ENCODE assay signal across 15 cellular contexts in the genomic region with DNA sequence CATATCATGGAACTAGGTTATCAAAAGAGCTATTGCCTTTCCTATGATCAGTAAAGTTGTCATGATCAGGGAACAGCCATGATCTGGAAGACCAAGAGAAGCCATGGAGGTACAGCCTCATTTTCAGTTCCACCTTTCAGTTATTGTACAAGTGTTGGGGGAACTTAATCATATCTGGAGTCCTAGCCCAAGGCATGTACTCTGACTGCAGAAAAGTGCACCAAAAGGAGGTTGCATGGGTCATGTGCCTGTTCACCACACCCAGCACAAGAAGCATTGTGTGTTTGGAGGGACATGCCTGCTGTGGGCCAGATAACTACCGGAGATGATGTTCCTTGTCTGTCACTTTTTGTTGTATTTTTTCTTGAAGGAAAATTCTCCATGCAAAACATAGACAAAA.
DNase-seq lines count a peak whose midpoint lies in the region; ATAC-seq and TF ChIP-seq lines count a peak whose summit lies in the region.
"Had no signal": no experiment of that assay in that cellular context is flagged by ENCODE, and none has a peak within 500 bp of the region (broad histone marks: within the 10 kb centered on the region; RNA-seq: fewer than 3 reads in every experiment).

No MANE protein-coding gene starts in this region.

- no peaks in the 10 kb centered on the region for H3K36me3 ChIP-seq in neural progenitor cell
- no peaks in the 10 kb centered on the region for H3K36me3 ChIP-seq in ascending aorta
- H3K36me3 ChIP-seq: SJCRH30 had no signal

- no peak overlapping the region for H3K4me3 Mint-ChIP-seq in neural progenitor cell
- H3K4me3 Mint-ChIP-seq: activated naive CD4-positive, alpha-beta T cell treated with anti-CD3 and anti-CD28 coated beads for 36 hours; CD4-positive, alpha-beta T cell had no signal

- no peaks in the 10 kb centered on the region for H3K4me1 Mint-ChIP-seq in neural progenitor cell

- H2AFZ ChIP-seq in neural progenitor cell (replicated peaks) = no peak overlapping the region

- TF ChIP-seq CTCF in GM10248 (IDR thresholded peaks at IDR 0.05; ENCODE audit: control extremely low read depth, extremely low read depth, low read depth, missing control alignments) (no peak), neural progenitor cell (IDR thresholded peaks at IDR 0.05) (no peak), ascending aorta (IDR thresholded peaks at IDR 0.05) (no peak)

- CTCF ChIA-PET in GM10248 (lab: Yijun Ruan, JAX) = interaction anchor here (0.8 to 2.8 kb wide), 4 partner anchors 10 to 55 kb away, joined by 3 to 10 read pairs (median 4); no protein-coding TSS in a partner anchor

- H3K4me1 ChIP-seq in neural progenitor cell (no peaks in the 10 kb centered on the region), ascending aorta (no peaks in the 10 kb centered on the region)
- H3K4me1 ChIP-seq: SJCRH30 had no signal

- intact Hi-C loops in ascending aorta (cut with DNase I) = no loop called here

- H3K27me3 Mint-ChIP-seq in neural progenitor cell (ENCODE audit: insufficient read depth, low read depth) = peaks cover 2% of the 10 kb centered on the region
- H3K27me3 Mint-ChIP-seq: CD4-positive, alpha-beta T cell had no signal

- H3K27ac ChIP-seq in neural progenitor cell (no peak overlapping the region), ascending aorta (no peak overlapping the region)
- H3K27ac ChIP-seq: SJCRH30 had no signal

- H3K27me3 ChIP-seq in neural progenitor cell = no peaks in the 10 kb centered on the region
- no peaks in the 10 kb centered on the region for H3K27me3 ChIP-seq in ascending aorta
- H3K27me3 ChIP-seq: SJCRH30 had no signal

- no peaks in the 10 kb centered on the region for H4K20me1 ChIP-seq in neural progenitor cell (ENCODE audit: low read depth)

- ATAC-seq in GM19438 (IDR thresholded peaks at IDR 0.05; ENCODE audit: low read depth, unreplicated experiment) (peak; percentile 71), HG02678 (IDR thresholded peaks at IDR 0.05; ENCODE audit: unreplicated experiment) (peak; percentile 42), HG03520 (IDR thresholded peaks at IDR 0.05; ENCODE audit: unreplicated experiment) (peak; percentile 41)

- H3K9me3 ChIP-seq in neural progenitor cell (ENCODE audit: low read depth) (no peaks in the 10 kb centered on the region), ascending aorta (no peaks in the 10 kb centered on the region)
- H3K9me3 ChIP-seq: SJCRH30 had no signal

- H3K9ac ChIP-seq in neural progenitor cell = no peak overlapping the region

- POLR2A ChIA-PET in GM10248 (lab: Yijun Ruan, JAX) = no interaction called here

- no peak overlapping the region for H3K27ac Mint-ChIP-seq in neural progenitor cell
- H3K27ac Mint-ChIP-seq: activated naive CD4-positive, alpha-beta T cell treated with anti-CD3 and anti-CD28 coated beads for 36 hours; CD4-positive, alpha-beta T cell had no signal

- no peaks in the 10 kb centered on the region for H3K9me3 Mint-ChIP-seq in neural progenitor cell
- H3K9me3 Mint-ChIP-seq: activated naive CD4-positive, alpha-beta T cell treated with anti-CD3 and anti-CD28 coated beads for 36 hours; CD4-positive, alpha-beta T cell had no signal

- no peak overlapping the region for H3K4me3 ChIP-seq in neural progenitor cell
- no peak overlapping the region for H3K4me3 ChIP-seq in ascending aorta
- H3K4me3 ChIP-seq: SJCRH30 had no signal

- H3K36me3 Mint-ChIP-seq in neural progenitor cell = no peaks in the 10 kb centered on the region

- H3K79me2 ChIP-seq in neural progenitor cell (ENCODE audit: low read depth) = no peaks in the 10 kb centered on the region

- DNase-seq in GM10248 (ENCODE audit: extremely low spot score) (peak; percentile 22), neural progenitor cell (ENCODE audit: low spot score) (no peak), ascending aorta (ENCODE audit: low spot score in 2 of 2) (no peak), hepatic stellate cell (ENCODE audit: low spot score) (no peak)
- DNase-seq in activated naive CD4-positive, alpha-beta T cell treated with Interleukin-2 at 50 U/mL for 16 hours = no peak
- DNase-seq: activated naive CD4-positive, alpha-beta T cell treated with anti-CD3 and anti-CD28 coated beads for 36 hours; CD4-positive, alpha-beta T cell; effector memory CD4-positive, alpha-beta T cell; EL; mesenchymal stem cell; SJCRH30; small intestine had no signal

- no peak overlapping the region for H3K4me2 ChIP-seq in neural progenitor cell

- no peaks in the 10 kb centered on the region for H3F3A ChIP-seq in neural progenitor cell (ENCODE audit: low read depth)
